In genomic region chr10:97499561-97500296, GRCh38 we compare ENCODE assay signal across 8 cellular contexts. TPM values are rescaled to one million over a fixed set of nuclear protein-coding genes. Genes with fewer than 3 reads are reported as not detected.
DNase-seq lines count a peak whose midpoint lies in the region; ATAC-seq and TF ChIP-seq lines count a peak whose summit lies in the region.

No MANE protein-coding gene starts in this region.

- peak overlapping the region; percentile 81 for H3K4me3 Mint-ChIP-seq in CD4-positive, alpha-beta T cell

- no peaks in the 10 kb centered on the region for H4K20me1 ChIP-seq in KMS-11 (ENCODE audit: insufficient read depth)

- H3K4me3 ChIP-seq in KMS-11 (IDR thresholded peaks at IDR 0.05; ENCODE audit: insufficient read depth, low read depth, low read length): no peak overlapping the region
- peak overlapping the region; percentile 75 to 87 for H3K4me3 ChIP-seq in ascending aorta

- peaks cover 16% of the 10 kb centered on the region for H3K36me3 Mint-ChIP-seq in CD4-positive, alpha-beta T cell (ENCODE audit: low read depth)

- POLR2A ChIA-PET in CD4-positive, alpha-beta T cell (lab: Charles Lee): interaction anchor here (1.1 to 1.5 kb wide), 7 partner anchors 11 to 237 kb away, joined by 3 to 4 read pairs (median 3); partner anchors contain the start of genes RRP12 and ZFYVE27

- H3K9ac ChIP-seq in KMS-11: no peak overlapping the region; the same call in 1 of the 2 replicates

- peak overlapping the region; percentile 83 for H3K4me2 ChIP-seq in KMS-11

- CTCF ChIA-PET in CD4-positive, alpha-beta T cell (lab: Charles Lee): interaction anchor here (1.2 kb wide), 1 partner anchor 99 kb away, joined by 3 read pairs; the partner anchor contains the start of gene RRP12

- peaks cover 22% of the 10 kb centered on the region for H3K4me1 ChIP-seq in KMS-11 (ENCODE audit: low read depth, poor library complexity, severe bottlenecking)
- H3K4me1 ChIP-seq in ascending aorta: peaks cover 0 to 12% of the 10 kb centered on the region in 2 donors

- H3K36me3 ChIP-seq in KMS-11 (ENCODE audit: insufficient read depth): no peaks in the 10 kb centered on the region
- H3K36me3 ChIP-seq in ascending aorta: no peaks in the 10 kb centered on the region

- peaks cover 38% of the 10 kb centered on the region for H3K4me1 Mint-ChIP-seq in CD4-positive, alpha-beta T cell (ENCODE audit: low read depth)

- DNase-seq in CD4-positive, alpha-beta T cell: no peak
- DNase-seq in ascending aorta (ENCODE audit: low spot score in 2 of 2): peak; percentile 25 to 87
- DNase-seq in hippocampal formation (lab: John Stamatoyannopoulos, UW): peak; percentile 35 to 49
- DNase-seq in putamen (ENCODE audit: low spot score): peak; percentile 37
- no peak for DNase-seq in NCI-H69 (lab: John Stamatoyannopoulos, UW)

- intact Hi-C loops in CD4-positive, alpha-beta T cell (cut with DNase I, micrococcal nuclease): loop anchor here (2.0 to 10.0 kb wide), 11 partner anchors 53 to 1925 kb away; partner anchors contain the start of genes MORN4 (in 2 of the 2), ARHGAP19 (in 1 of the 2), AVPI1 (in 1 of the 2) and LCOR (in 1 of the 2)
- intact Hi-C loops in ascending aorta (cut with DNase I): loop anchor here (1.0 to 5.0 kb wide), 6 partner anchors 37 to 213 kb away; partner anchors contain the start of genes AVPI1, EXOSC1, MARVELD1 and PGAM1

- no peak for TF ChIP-seq CTCF in CD4-positive, alpha-beta T cell (IDR thresholded peaks at IDR 0.05)
- TF ChIP-seq CTCF in KMS-11 (conservative IDR thresholded peaks at IDR 0.05; ENCODE audit: low read depth, low read length) (no peak), ascending aorta (IDR thresholded peaks at IDR 0.05) (no peak)

- peaks cover 28% of the 10 kb centered on the region for H3K79me2 ChIP-seq in KMS-11 (ENCODE audit: insufficient read depth, low read depth)

- peaks cover 15% of the 10 kb centered on the region for H3K27me3 Mint-ChIP-seq in CD4-positive, alpha-beta T cell

- H3K9me3 Mint-ChIP-seq in CD4-positive, alpha-beta T cell: no peaks in the 10 kb centered on the region

- no peaks in the 10 kb centered on the region for H3K9me3 ChIP-seq in CD4-positive, alpha-beta T cell (ENCODE audit: control insufficient read depth, low read length)
- no peaks in the 10 kb centered on the region for H3K9me3 ChIP-seq in ascending aorta

- peak overlapping the region; percentile 92 for H2AFZ ChIP-seq in KMS-11 (ENCODE audit: low read depth)

- no peak overlapping the region for H3K27ac ChIP-seq in CD4-positive, alpha-beta T cell (ENCODE audit: low read depth, low read length)
- H3K27ac ChIP-seq in KMS-11: no peak overlapping the region
- peak overlapping the region; percentile 94 to 98 for H3K27ac ChIP-seq in ascending aorta

- no peak overlapping the region for H3K27ac Mint-ChIP-seq in CD4-positive, alpha-beta T cell

- H3K27me3 ChIP-seq in CD4-positive, alpha-beta T cell (ENCODE audit: control insufficient read depth, insufficient read depth, low read length): no peaks in the 10 kb centered on the region
- peaks cover 18% of the 10 kb centered on the region for H3K27me3 ChIP-seq in KMS-11 (ENCODE audit: insufficient read depth, low read depth)
- no peaks in the 10 kb centered on the region for H3K27me3 ChIP-seq in ascending aorta

- no peak for ATAC-seq in CD4-positive, alpha-beta T cell (ENCODE audit: poor library complexity)
- ATAC-seq in GM21528 (IDR thresholded peaks at IDR 0.05; ENCODE audit: low FRiP score, unreplicated experiment): no peak
- ATAC-seq in HG03025 (IDR thresholded peaks at IDR 0.05; ENCODE audit: low FRiP score, unreplicated experiment): no peak

RNA-seq across cellular contexts. Expression of gene UBTD1, which starts 1.0 kb away (rescaled TPM):
- total RNA-seq in CD4-positive, alpha-beta T cell: under 1 TPM; 0.56 to 0.80 TPM
- 33.0 TPM for total RNA-seq in ascending aorta

RNA-seq across cellular contexts. Expression of gene MMS19, which starts 1.5 kb away (rescaled TPM):
- 10 to 100 TPM; 58.4 to 65.7 TPM for total RNA-seq in CD4-positive, alpha-beta T cell
- 34.0 TPM for total RNA-seq in ascending aorta

RNA-seq across cellular contexts. Expression of gene ZDHHC16, which starts 53.8 kb away (rescaled TPM):
- 1 to 10 TPM; 6.2 to 6.5 TPM for total RNA-seq in CD4-positive, alpha-beta T cell
- total RNA-seq in ascending aorta: 30.4 TPM

RNA-seq across cellular contexts. Expression of gene EXOSC1, which starts 53.9 kb away (rescaled TPM):
- 10 to 100 TPM; 28.8 to 29.7 TPM for total RNA-seq in CD4-positive, alpha-beta T cell
- 11.3 TPM for total RNA-seq in ascending aorta

Comparison
In these comparisons a context has a peak if more than half of its experiments do, and no peak if none do; other contexts are left out.
1. DNase-seq: peak in ascending aorta (2 of 2), hippocampal formation (2 of 2) and putamen (single experiment); none in CD4-positive, alpha-beta T cell (0 of 10) and NCI-H69 (single experiment).
2. H3K27ac ChIP-seq: peak in ascending aorta (2 of 2); none in CD4-positive, alpha-beta T cell (single experiment) and KMS-11 (single experiment).
3. RNA of gene UBTD1, which starts 1.0 kb away (total RNA-seq): 33.0 TPM in ascending aorta (single experiment); 0.56 to 0.80 TPM in CD4-positive, alpha-beta T cell; every median in the first group is over 10 times any median in the second.